ENCODE assay signal across 10 cellular contexts in the genomic region with DNA sequence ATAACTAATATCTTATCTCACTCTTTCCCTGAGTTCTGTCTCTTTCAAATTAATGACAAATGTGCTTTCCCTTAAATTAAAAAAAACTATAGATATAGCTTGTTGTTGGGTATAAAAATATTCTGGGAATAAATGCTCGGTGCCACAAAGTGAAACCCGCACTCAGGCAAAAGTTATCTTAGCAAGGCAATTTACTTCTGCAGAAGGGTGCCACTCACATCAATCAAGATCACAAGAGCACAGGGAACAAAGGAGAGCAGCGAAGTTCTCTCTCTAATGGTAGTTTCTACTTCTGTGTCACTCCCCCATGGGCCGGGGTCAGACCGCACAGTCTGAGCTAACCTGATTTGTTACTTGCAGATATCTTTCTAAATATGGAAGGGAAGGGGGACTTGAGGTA. TPM values are rescaled to one million over a fixed set of nuclear protein-coding genes. Genes with fewer than 3 reads are reported as not detected.
"Had no signal": no experiment of that assay in that cellular context is flagged by ENCODE, and none has a peak within 500 bp of the region (broad histone marks: within the 10 kb centered on the region; RNA-seq: fewer than 3 reads in every experiment).

No MANE protein-coding gene starts in this region.

- H3K9me3 Mint-ChIP-seq: HFFc6 had no signal

- DNase-seq: GM23248, GOT3, H9, HCEC 1CT, HFFc6, KG1 had no signal

- H3K36me3 Mint-ChIP-seq: IgD-negative memory B cell had no signal

- H3K4me3 ChIP-seq: GM23248 had no signal

- ATAC-seq: HepG2 had no signal

- H3K4me3 Mint-ChIP-seq: H9, HFFc6, IgD-negative memory B cell had no signal

- H3K27ac ChIP-seq: GM23248, HL-60 had no signal

- H3K27ac Mint-ChIP-seq: H9, HFFc6, IgD-negative memory B cell had no signal

RNA-seq across cellular contexts. Expression of gene OR52N2, which starts 4.7 kb away (rescaled TPM):
- total RNA-seq: GM23248, H9, HepG2, HFFc6, HT1080 had no signal

RNA-seq across cellular contexts. Expression of gene OR52N1, which starts 12.9 kb away (rescaled TPM):
- total RNA-seq: GM23248, H9, HepG2, HFFc6, HT1080 had no signal

RNA-seq across cellular contexts. Expression of gene OR52N5, which starts 20.8 kb away (rescaled TPM):
- total RNA-seq: GM23248, H9, HepG2, HFFc6, HT1080 had no signal

RNA-seq across cellular contexts. Expression of gene OR52E6, which starts 37.7 kb away (rescaled TPM):
- total RNA-seq: GM23248, H9, HepG2, HFFc6, HT1080 had no signal

RNA-seq across cellular contexts. Expression of gene OR52N4, which starts 49.9 kb away (rescaled TPM):
- total RNA-seq: H9, HFFc6, HT1080 had no signal
